ENCODE assay signal across 1 cellular context in the genomic region with DNA sequence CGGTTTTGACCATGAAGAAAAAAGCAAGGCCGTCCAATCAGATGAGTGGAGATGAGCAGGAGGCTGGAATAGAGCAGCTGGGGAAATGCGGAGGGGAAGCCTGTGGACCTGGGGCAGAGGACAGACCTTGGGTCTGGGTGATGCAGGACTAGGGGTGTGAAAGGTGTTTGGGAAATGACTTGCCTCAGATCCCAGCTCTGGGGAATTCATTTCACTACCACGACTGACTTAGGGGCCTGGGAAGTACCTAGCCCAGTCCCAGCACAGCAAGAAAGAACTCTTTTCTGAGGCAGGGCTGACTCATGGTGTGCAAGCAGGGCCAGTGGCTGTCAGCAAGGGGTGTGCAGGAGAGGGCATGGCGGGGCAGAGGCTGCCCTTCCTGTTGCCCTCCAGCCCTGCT.
TF ChIP-seq lines count a peak whose summit lies in the region.

No MANE protein-coding gene starts in this region.

TF ChIP-seq in GM12878, 131 proteins besides CTCF, POLR2A, EP300 and RAD21 (continued from another document):
- no peak for TF ChIP-seq IRF3 (IDR thresholded peaks at IDR 0.05)
- TF ChIP-seq, protein P1, sequence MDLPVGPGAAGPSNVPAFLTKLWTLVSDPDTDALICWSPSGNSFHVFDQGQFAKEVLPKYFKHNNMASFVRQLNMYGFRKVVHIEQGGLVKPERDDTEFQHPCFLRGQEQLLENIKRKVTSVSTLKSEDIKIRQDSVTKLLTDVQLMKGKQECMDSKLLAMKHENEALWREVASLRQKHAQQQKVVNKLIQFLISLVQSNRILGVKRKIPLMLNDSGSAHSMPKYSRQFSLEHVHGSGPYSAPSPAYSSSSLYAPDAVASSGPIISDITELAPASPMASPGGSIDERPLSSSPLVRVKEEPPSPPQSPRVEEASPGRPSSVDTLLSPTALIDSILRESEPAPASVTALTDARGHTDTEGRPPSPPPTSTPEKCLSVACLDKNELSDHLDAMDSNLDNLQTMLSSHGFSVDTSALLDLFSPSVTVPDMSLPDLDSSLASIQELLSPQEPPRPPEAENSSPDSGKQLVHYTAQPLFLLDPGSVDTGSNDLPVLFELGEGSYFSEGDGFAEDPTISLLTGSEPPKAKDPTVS (IDR thresholded peaks at IDR 0.05; ENCODE audit: low read depth, low read length): no peak
- peak; percentile 51 for TF ChIP-seq MTA2 (IDR thresholded peaks at IDR 0.05; ENCODE audit: low read depth)
- TF ChIP-seq NRF1 (conservative IDR thresholded peaks at IDR 0.05; ENCODE audit: low read depth, low read length): no peak
- TF ChIP-seq MYB (IDR thresholded peaks at IDR 0.05; ENCODE audit: borderline replicate concordance, low read depth, low read length): no peak
- TF ChIP-seq, protein P2, sequence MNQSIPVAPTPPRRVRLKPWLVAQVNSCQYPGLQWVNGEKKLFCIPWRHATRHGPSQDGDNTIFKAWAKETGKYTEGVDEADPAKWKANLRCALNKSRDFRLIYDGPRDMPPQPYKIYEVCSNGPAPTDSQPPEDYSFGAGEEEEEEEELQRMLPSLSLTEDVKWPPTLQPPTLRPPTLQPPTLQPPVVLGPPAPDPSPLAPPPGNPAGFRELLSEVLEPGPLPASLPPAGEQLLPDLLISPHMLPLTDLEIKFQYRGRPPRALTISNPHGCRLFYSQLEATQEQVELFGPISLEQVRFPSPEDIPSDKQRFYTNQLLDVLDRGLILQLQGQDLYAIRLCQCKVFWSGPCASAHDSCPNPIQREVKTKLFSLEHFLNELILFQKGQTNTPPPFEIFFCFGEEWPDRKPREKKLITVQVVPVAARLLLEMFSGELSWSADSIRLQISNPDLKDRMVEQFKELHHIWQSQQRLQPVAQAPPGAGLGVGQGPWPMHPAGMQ (IDR thresholded peaks at IDR 0.05; ENCODE audit: borderline replicate concordance): no peak
- TF ChIP-seq, protein P3, sequence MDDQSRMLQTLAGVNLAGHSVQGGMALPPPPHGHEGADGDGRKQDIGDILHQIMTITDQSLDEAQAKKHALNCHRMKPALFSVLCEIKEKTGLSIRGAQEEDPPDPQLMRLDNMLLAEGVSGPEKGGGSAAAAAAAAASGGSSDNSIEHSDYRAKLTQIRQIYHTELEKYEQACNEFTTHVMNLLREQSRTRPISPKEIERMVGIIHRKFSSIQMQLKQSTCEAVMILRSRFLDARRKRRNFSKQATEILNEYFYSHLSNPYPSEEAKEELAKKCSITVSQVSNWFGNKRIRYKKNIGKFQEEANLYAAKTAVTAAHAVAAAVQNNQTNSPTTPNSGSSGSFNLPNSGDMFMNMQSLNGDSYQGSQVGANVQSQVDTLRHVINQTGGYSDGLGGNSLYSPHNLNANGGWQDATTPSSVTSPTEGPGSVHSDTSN (IDR thresholded peaks at IDR 0.05; ENCODE audit: insufficient replicate concordance, low read depth, low read length): no peak
- no peak for TF ChIP-seq RFX5 (IDR thresholded peaks at IDR 0.05; ENCODE audit: low read depth, low read length)
- TF ChIP-seq CBX3 (IDR thresholded peaks at IDR 0.05; ENCODE audit: borderline replicate concordance, low read depth): no peak
- no peak for TF ChIP-seq SUPT20H (IDR thresholded peaks at IDR 0.05; ENCODE audit: borderline replicate concordance, control insufficient read depth, low read depth, low read length)
- no peak for TF ChIP-seq HDAC2 (IDR thresholded peaks at IDR 0.05)
- TF ChIP-seq, protein P4, sequence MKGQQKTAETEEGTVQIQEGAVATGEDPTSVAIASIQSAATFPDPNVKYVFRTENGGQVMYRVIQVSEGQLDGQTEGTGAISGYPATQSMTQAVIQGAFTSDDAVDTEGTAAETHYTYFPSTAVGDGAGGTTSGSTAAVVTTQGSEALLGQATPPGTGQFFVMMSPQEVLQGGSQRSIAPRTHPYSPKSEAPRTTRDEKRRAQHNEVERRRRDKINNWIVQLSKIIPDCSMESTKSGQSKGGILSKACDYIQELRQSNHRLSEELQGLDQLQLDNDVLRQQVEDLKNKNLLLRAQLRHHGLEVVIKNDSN (IDR thresholded peaks at IDR 0.05; ENCODE audit: borderline replicate concordance, extremely low read length, insufficient read depth, low read depth, low read length): no peak
- no peak for TF ChIP-seq LARP7 (IDR thresholded peaks at IDR 0.05)
- no peak for TF ChIP-seq ESRRA (IDR thresholded peaks at IDR 0.05; ENCODE audit: low read length)
- no peak for TF ChIP-seq RELA (IDR thresholded peaks at IDR 0.05; ENCODE audit: borderline replicate concordance, partially characterized antibody)
- TF ChIP-seq IRF4 (IDR thresholded peaks at IDR 0.05; ENCODE audit: low read depth, low read length): peak; percentile 72; the same call in 1 of the 2 replicates
- TF ChIP-seq, protein P5, sequence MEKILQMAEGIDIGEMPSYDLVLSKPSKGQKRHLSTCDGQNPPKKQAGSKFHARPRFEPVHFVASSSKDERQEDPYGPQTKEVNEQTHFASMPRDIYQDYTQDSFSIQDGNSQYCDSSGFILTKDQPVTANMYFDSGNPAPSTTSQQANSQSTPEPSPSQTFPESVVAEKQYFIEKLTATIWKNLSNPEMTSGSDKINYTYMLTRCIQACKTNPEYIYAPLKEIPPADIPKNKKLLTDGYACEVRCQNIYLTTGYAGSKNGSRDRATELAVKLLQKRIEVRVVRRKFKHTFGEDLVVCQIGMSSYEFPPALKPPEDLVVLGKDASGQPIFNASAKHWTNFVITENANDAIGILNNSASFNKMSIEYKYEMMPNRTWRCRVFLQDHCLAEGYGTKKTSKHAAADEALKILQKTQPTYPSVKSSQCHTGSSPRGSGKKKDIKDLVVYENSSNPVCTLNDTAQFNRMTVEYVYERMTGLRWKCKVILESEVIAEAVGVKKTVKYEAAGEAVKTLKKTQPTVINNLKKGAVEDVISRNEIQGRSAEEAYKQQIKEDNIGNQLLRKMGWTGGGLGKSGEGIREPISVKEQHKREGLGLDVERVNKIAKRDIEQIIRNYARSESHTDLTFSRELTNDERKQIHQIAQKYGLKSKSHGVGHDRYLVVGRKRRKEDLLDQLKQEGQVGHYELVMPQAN (conservative IDR thresholded peaks at IDR 0.05): no peak
TF ChIP-seq in GM12878: peak in this region for 29.
